Comparison of ENCODE assay signal across 17 cellular contexts in genomic region chr9:75826292-75826691, GRCh38.
A peak's percentile ranks its signal among the peaks of the same experiment; 100 is the strongest.
DNase-seq lines count a peak whose midpoint lies in the region; ATAC-seq and TF ChIP-seq lines count a peak whose summit lies in the region.
"Had no signal": no experiment of that assay in that cellular context is flagged by ENCODE, and none has a peak within 500 bp of the region (broad histone marks: within the 10 kb centered on the region; RNA-seq: fewer than 3 reads in every experiment).

No MANE protein-coding gene starts in this region.

- ATAC-seq in aorta (ENCODE audit: low FRiP score) (no peak), GM19324 (IDR thresholded peaks at IDR 0.05; ENCODE audit: low FRiP score, unreplicated experiment) (no peak)
- ATAC-seq: K562 had no signal

- DNase-seq in NCI-H748 (lab: John Stamatoyannopoulos, UW; ENCODE audit: unreplicated experiment) (peak; percentile 16), NCI-H748 treated with DMSO at 0.1 percent for 48 hours (lab: John Stamatoyannopoulos, UW) (no peak), ascending aorta (ENCODE audit: low spot score in 2 of 2) (no peak), aorta (no peak), MM.1S (no peak)
- DNase-seq: Caco-2, H7, NCI-H1105, NCI-H1694, NCI-H510A treated with DMSO at 0.1 percent for 48 hours, PC-9, T-helper 2 cell had no signal

- peaks cover 3 to 40% of the 10 kb centered on the region in 2 donors for H3K4me1 ChIP-seq in ascending aorta
- H3K4me1 ChIP-seq in aorta (ENCODE audit: control insufficient read depth in 1 of 2, insufficient read depth in 2 of 2, low read length in 2 of 2), result peaks cover 10 to 11% of the 10 kb centered on the region in 2 donors
- H3K4me1 ChIP-seq in MM.1S (ENCODE audit: low read length), result peaks cover 6% of the 10 kb centered on the region; the same call in 1 of the 2 replicates
- H3K4me1 ChIP-seq: Caco-2, SJSA1 had no signal

- H3K9me3 ChIP-seq in ascending aorta (no peaks in the 10 kb centered on the region), aorta (ENCODE audit: control insufficient read depth, low read length) (no peaks in the 10 kb centered on the region), MM.1S (replicated peaks; ENCODE audit: insufficient read depth, low read length) (no peaks in the 10 kb centered on the region)
- H3K9me3 ChIP-seq: Caco-2, SJSA1 had no signal

- H3K9me2 ChIP-seq in MM.1S (replicated peaks; ENCODE audit: insufficient read depth, low read length), result no peaks in the 10 kb centered on the region

- intact Hi-C loops in ascending aorta (cut with DNase I) (no loop called here), aorta (cut with DNase I) (loop anchor here (5.0 to 10.0 kb wide), 4 partner anchors 101 to 291 kb away; no protein-coding TSS in a partner anchor)

- H3K27me3 ChIP-seq in ascending aorta (no peaks in the 10 kb centered on the region), aorta (ENCODE audit: control insufficient read depth in 1 of 2, insufficient read depth in 2 of 2, low read length in 1 of 2) (no peaks in the 10 kb centered on the region), MM.1S (replicated peaks; ENCODE audit: insufficient read depth, low read length) (no peaks in the 10 kb centered on the region)
- H3K27me3 ChIP-seq: SJSA1 had no signal

- no peak for TF ChIP-seq EP300 in Ishikawa (IDR thresholded peaks at IDR 0.05; ENCODE audit: borderline replicate concordance)

- no peaks in the 10 kb centered on the region for H4K20me1 ChIP-seq in MM.1S (ENCODE audit: insufficient read depth, low read length)

- TF ChIP-seq CTCF in ascending aorta (IDR thresholded peaks at IDR 0.05) (no peak), MM.1S (IDR thresholded peaks at IDR 0.05; ENCODE audit: low read length) (no peak)

- no peaks in the 10 kb centered on the region for H3F3A ChIP-seq in MM.1S (ENCODE audit: insufficient read depth, low read length)

- H3K27ac ChIP-seq in ascending aorta, result peak overlapping the region; percentile 75 to 77
- peak overlapping the region; percentile 64 to 68 for H3K27ac ChIP-seq in aorta (ENCODE audit: low read depth in 1 of 2, low read length in 2 of 2)
- H3K27ac ChIP-seq in MM.1S (ENCODE audit: low read length), result no peak overlapping the region
- H3K27ac ChIP-seq: HL-60, PC-9, SJSA1 had no signal

- no peak overlapping the region for H3K9ac ChIP-seq in MM.1S (ENCODE audit: low read length)

- no peaks in the 10 kb centered on the region for H3K79me2 ChIP-seq in MM.1S (ENCODE audit: low read length)

- H3K4me3 ChIP-seq in ascending aorta (no peak overlapping the region), aorta (ENCODE audit: low read length in 2 of 2) (no peak overlapping the region), MM.1S (ENCODE audit: low read length) (no peak overlapping the region)
- H3K4me3 ChIP-seq: K562, PC-9, SJSA1 had no signal

- WGBS in aorta, 2 donors, result 48 to 50% methylated on average over 2 of the region's 2 CpGs

- H2AFZ ChIP-seq in MM.1S (ENCODE audit: low read length), result no peak overlapping the region
- H2AFZ ChIP-seq: PC-9 had no signal

- no peak for TF ChIP-seq RAD21 in Ishikawa (IDR thresholded peaks at IDR 0.05; ENCODE audit: low read depth)

- H3K36me3 ChIP-seq in ascending aorta (no peaks in the 10 kb centered on the region), aorta (ENCODE audit: control insufficient read depth in 1 of 2, insufficient read depth in 2 of 2, low read length in 1 of 2) (no peaks in the 10 kb centered on the region), MM.1S (replicated peaks; ENCODE audit: insufficient read depth, low read length) (no peaks in the 10 kb centered on the region)
- H3K36me3 ChIP-seq: SJSA1 had no signal

- no peak overlapping the region for H3K4me2 ChIP-seq in MM.1S (ENCODE audit: low read depth, low read length)
- H3K4me2 ChIP-seq: PC-9 had no signal

TF ChIP-seq in Ishikawa, 13 proteins besides CTCF, POLR2A, EP300 and RAD21:
- TF ChIP-seq FOXM1 (IDR thresholded peaks at IDR 0.05; ENCODE audit: borderline replicate concordance, low read depth) (no peak), NFIC (IDR thresholded peaks at IDR 0.05) (peak; percentile 40; the same call in 1 of the 2 replicates)
